ENCODE assay signal across 8 cellular contexts in genomic region chr12:120453977-120454376, GRCh38. TPM values are rescaled to one million over a fixed set of nuclear protein-coding genes. Genes with fewer than 3 reads are reported as not detected.
DNase-seq lines count a peak whose midpoint lies in the region; ATAC-seq and TF ChIP-seq lines count a peak whose summit lies in the region.

No MANE protein-coding gene starts in this region.

- H3K4me3 ChIP-seq in PC-9 (no peak overlapping the region), epithelial cell of proximal tubule (ENCODE audit: low read depth, low read length) (no peak overlapping the region), sigmoid colon (no peak overlapping the region)

- BruUV-seq in PC-9 (replicated peaks; lab: Mats Ljungman, UMichigan), result no TSS peak

- H3K27ac ChIP-seq in PC-9 (no peak overlapping the region), sigmoid colon (no peak overlapping the region)

- ATAC-seq in GM19351 (IDR thresholded peaks at IDR 0.05; ENCODE audit: unreplicated experiment) (peak; percentile 68), HG02759 (IDR thresholded peaks at IDR 0.05; ENCODE audit: unreplicated experiment) (no peak)

- peak; percentile 14 for DNase-seq in COLO668 (lab: John Stamatoyannopoulos, UW; ENCODE audit: unreplicated experiment)
- no peak for DNase-seq in PC-9
- no peak for DNase-seq in epithelial cell of proximal tubule (ENCODE audit: low read depth)
- no peak for DNase-seq in sigmoid colon
- DNase-seq in OCI-M2 (lab: John Stamatoyannopoulos, UW; ENCODE audit: unreplicated experiment), result no peak
- no peak for DNase-seq in activated CD4-positive, alpha-beta memory T cell treated with anti-CD3 and anti-CD28 coated beads, Interleukin-2, amount 10 ng/mL, durations not matched to agents 7 days and 5 days

- intact Hi-C loops in PC-9 (cut with micrococcal nuclease; ENCODE audit: unreplicated experiment), result no loop called here
- intact Hi-C loops in sigmoid colon (cut with DNase I), result no loop called here

- no peaks in the 10 kb centered on the region for H3K27me3 Mint-ChIP-seq in activated CD4-positive, alpha-beta memory T cell treated with anti-CD3 and anti-CD28 coated beads, Interleukin-2, amount 10 ng/mL, durations not matched to agents 7 days and 5 days

- no peak for TF ChIP-seq EP300 in sigmoid colon (IDR thresholded peaks at IDR 0.05)

- 56 to 68% methylated on average over 4 of the region's 4 CpGs for WGBS in sigmoid colon, 2 donors

- no peak overlapping the region for H2AFZ ChIP-seq in PC-9

- CTCF ChIA-PET in PC-9 (lab: Charles Lee), result interaction anchor here (0.5 kb wide), 1 partner anchor 257 kb away, joined by 5 read pairs; no protein-coding TSS in a partner anchor
- CTCF ChIA-PET in activated CD4-positive, alpha-beta memory T cell treated with anti-CD3 and anti-CD28 coated beads, Interleukin-2, amount 10 ng/mL, durations not matched to agents 7 days and 5 days (lab: Charles Lee), result interaction anchor here (0.7 to 4.1 kb wide), 8 partner anchors 10 to 128 kb away, joined by 3 to 21 read pairs (median 4); partner anchors contain the start of genes POP5 and SRSF9

- H3K4me1 Mint-ChIP-seq in activated CD4-positive, alpha-beta memory T cell treated with anti-CD3 and anti-CD28 coated beads, Interleukin-2, amount 10 ng/mL, durations not matched to agents 7 days and 5 days, result peaks cover 10% of the 10 kb centered on the region

- H3F3A ChIP-seq in PC-9 (ENCODE audit: insufficient read depth, low read depth), result peaks cover 64% of the 10 kb centered on the region; the same call in 1 of the 2 replicates

- H3K9me3 ChIP-seq in PC-9 (ENCODE audit: insufficient read depth, low read depth), result no peaks in the 10 kb centered on the region
- no peaks in the 10 kb centered on the region for H3K9me3 ChIP-seq in sigmoid colon

- H4K20me1 ChIP-seq in PC-9 (ENCODE audit: insufficient read depth), result peaks cover 40% of the 10 kb centered on the region

- H3K4me3 Mint-ChIP-seq in activated CD4-positive, alpha-beta memory T cell treated with anti-CD3 and anti-CD28 coated beads, Interleukin-2, amount 10 ng/mL, durations not matched to agents 7 days and 5 days, result no peak overlapping the region

- H3K36me3 ChIP-seq in PC-9 (ENCODE audit: low read depth) (peaks cover 16% of the 10 kb centered on the region; the same call in 1 of the 2 replicates), sigmoid colon (peaks cover 0 to 82% (median 24%) of the 10 kb centered on the region in 4 donors)

- no peak overlapping the region for H3K27ac Mint-ChIP-seq in activated CD4-positive, alpha-beta memory T cell treated with anti-CD3 and anti-CD28 coated beads, Interleukin-2, amount 10 ng/mL, durations not matched to agents 7 days and 5 days

- H3K27me3 ChIP-seq in PC-9 (ENCODE audit: insufficient read depth, low read depth) (no peaks in the 10 kb centered on the region), sigmoid colon (no peaks in the 10 kb centered on the region)

- POLR2A ChIA-PET in PC-9 (lab: Charles Lee; ENCODE audit: unreplicated experiment), result interaction anchor here (0.7 kb wide), 1 partner anchor 76 kb away, joined by 5 read pairs; no protein-coding TSS in a partner anchor
- POLR2A ChIA-PET in activated CD4-positive, alpha-beta memory T cell treated with anti-CD3 and anti-CD28 coated beads, Interleukin-2, amount 10 ng/mL, durations not matched to agents 7 days and 5 days (lab: Charles Lee), result interaction anchor here (1.0 to 1.1 kb wide), 2 partner anchors 15 to 161 kb away, joined by 3 to 4 read pairs; partner anchors contain the start of gene RNU4-1

- H3K36me3 Mint-ChIP-seq in activated CD4-positive, alpha-beta memory T cell treated with anti-CD3 and anti-CD28 coated beads, Interleukin-2, amount 10 ng/mL, durations not matched to agents 7 days and 5 days (ENCODE audit: low read depth), result peaks cover 38% of the 10 kb centered on the region

- no peaks in the 10 kb centered on the region for H3K9me3 Mint-ChIP-seq in activated CD4-positive, alpha-beta memory T cell treated with anti-CD3 and anti-CD28 coated beads, Interleukin-2, amount 10 ng/mL, durations not matched to agents 7 days and 5 days

- H3K4me1 ChIP-seq in PC-9 (replicated peaks; ENCODE audit: insufficient read depth), result no peaks in the 10 kb centered on the region
- no peaks in the 10 kb centered on the region for H3K4me1 ChIP-seq in sigmoid colon

- peak; percentile 61 for TF ChIP-seq CTCF in PC-9 (conservative IDR thresholded peaks at IDR 0.05)
- peak; percentile 70 for TF ChIP-seq CTCF in epithelial cell of proximal tubule (conservative IDR thresholded peaks at IDR 0.05; ENCODE audit: low read depth, low read length)
- TF ChIP-seq CTCF in sigmoid colon (IDR thresholded peaks at IDR 0.05), result peak in 3 of 4 experiments; percentile 10 to 38 (median 12)

- H3K79me2 ChIP-seq in PC-9 (ENCODE audit: low read depth), result peaks cover 22% of the 10 kb centered on the region

- H3K9me2 ChIP-seq in PC-9 (ENCODE audit: insufficient read depth), result no peaks in the 10 kb centered on the region

- no peak for TF ChIP-seq POLR2A in sigmoid colon (IDR thresholded peaks at IDR 0.05)

- H3K4me2 ChIP-seq in PC-9, result no peak overlapping the region

RNA-seq across cellular contexts. Expression of gene GATC, which starts 7.7 kb away (rescaled TPM):
- total RNA-seq in PC-9 (2021) (24.3 and 40.2 TPM in 2 replicates), epithelial cell of proximal tubule (23.4 and 25.3 TPM in 2 replicates), sigmoid colon (10 to 100 TPM; 17.4 to 20.0 (median 19.2) TPM)
- polyA plus RNA-seq in sigmoid colon, result 10 to 100 TPM in 2 of 3 donors, 1 to 10 TPM in 1; 8.4 to 15.0 (median 13.0) TPM
- total RNA-seq in activated CD4-positive, alpha-beta memory T cell treated with anti-CD3 and anti-CD28 coated beads, Interleukin-2, amount 10 ng/mL, durations not matched to agents 7 days and 5 days, result 10 to 100 TPM; 28.6 to 29.5 TPM

RNA-seq across cellular contexts. Expression of gene TRIAP1, which starts 7.8 kb away (rescaled TPM):
- total RNA-seq in PC-9 (2021) (23.5 and 27.5 TPM in 2 replicates), epithelial cell of proximal tubule (31.1 and 39.1 TPM in 2 replicates), sigmoid colon (10 to 100 TPM in 3 of 4 donors, 1 to 10 TPM in 1; 8.6 to 14.8 (median 12.4) TPM)
- 10 to 100 TPM; 33.6 to 37.7 (median 34.8) TPM for polyA plus RNA-seq in sigmoid colon
- 10 to 100 TPM; 20.6 to 21.6 TPM for total RNA-seq in activated CD4-positive, alpha-beta memory T cell treated with anti-CD3 and anti-CD28 coated beads, Interleukin-2, amount 10 ng/mL, durations not matched to agents 7 days and 5 days

RNA-seq across cellular contexts. Expression of gene SRSF9, which starts 15.6 kb away (rescaled TPM):
- total RNA-seq in PC-9 (2021) (231 and 253 TPM in 2 replicates), epithelial cell of proximal tubule (128 and 142 TPM in 2 replicates), sigmoid colon (10 to 100 TPM; 41.4 to 55.1 (median 45.2) TPM)
- 100 to 1,000 TPM; 136 to 187 (median 158) TPM for polyA plus RNA-seq in sigmoid colon
- total RNA-seq in activated CD4-positive, alpha-beta memory T cell treated with anti-CD3 and anti-CD28 coated beads, Interleukin-2, amount 10 ng/mL, durations not matched to agents 7 days and 5 days, result 100 to 1,000 TPM; 175 to 180 TPM

RNA-seq across cellular contexts. Expression of gene COX6A1, which starts 16.1 kb away (rescaled TPM):
- total RNA-seq in PC-9 (2021) (433 and 556 TPM in 2 replicates), epithelial cell of proximal tubule (572 and 889 TPM in 2 replicates), sigmoid colon (100 to 1,000 TPM; 432 to 759 (median 620) TPM)
- polyA plus RNA-seq in sigmoid colon, result 1,000 to 10,000 TPM in 1 of 3 donors, 100 to 1,000 TPM in 2; 628 to 1,413 (median 992) TPM
- total RNA-seq in activated CD4-positive, alpha-beta memory T cell treated with anti-CD3 and anti-CD28 coated beads, Interleukin-2, amount 10 ng/mL, durations not matched to agents 7 days and 5 days, result 100 to 1,000 TPM; 318 to 323 TPM

RNA-seq across cellular contexts. Expression of gene DYNLL1, which starts 41.9 kb away (rescaled TPM):
- total RNA-seq in PC-9 (2021), result 251 and 340 TPM in 2 replicates
- 357 and 388 TPM in 2 replicates for total RNA-seq in epithelial cell of proximal tubule
- 100 to 1,000 TPM; 204 to 254 (median 235) TPM for total RNA-seq in sigmoid colon
- polyA plus RNA-seq in sigmoid colon, result 100 to 1,000 TPM; 285 to 942 (median 912) TPM
- 100 to 1,000 TPM; 209 to 216 TPM for total RNA-seq in activated CD4-positive, alpha-beta memory T cell treated with anti-CD3 and anti-CD28 coated beads, Interleukin-2, amount 10 ng/mL, durations not matched to agents 7 days and 5 days

Comparison
In these comparisons a context has a peak if more than half of its experiments do, and no peak if none do; other contexts are left out.
1. CTCF ChIP-seq: peak in every context shown above with its lines; median percentile 70 in epithelial cell of proximal tubule; 61 in PC-9; 12 in sigmoid colon.